Comparison of ENCODE assay signal across 11 cellular contexts in the genomic region with DNA sequence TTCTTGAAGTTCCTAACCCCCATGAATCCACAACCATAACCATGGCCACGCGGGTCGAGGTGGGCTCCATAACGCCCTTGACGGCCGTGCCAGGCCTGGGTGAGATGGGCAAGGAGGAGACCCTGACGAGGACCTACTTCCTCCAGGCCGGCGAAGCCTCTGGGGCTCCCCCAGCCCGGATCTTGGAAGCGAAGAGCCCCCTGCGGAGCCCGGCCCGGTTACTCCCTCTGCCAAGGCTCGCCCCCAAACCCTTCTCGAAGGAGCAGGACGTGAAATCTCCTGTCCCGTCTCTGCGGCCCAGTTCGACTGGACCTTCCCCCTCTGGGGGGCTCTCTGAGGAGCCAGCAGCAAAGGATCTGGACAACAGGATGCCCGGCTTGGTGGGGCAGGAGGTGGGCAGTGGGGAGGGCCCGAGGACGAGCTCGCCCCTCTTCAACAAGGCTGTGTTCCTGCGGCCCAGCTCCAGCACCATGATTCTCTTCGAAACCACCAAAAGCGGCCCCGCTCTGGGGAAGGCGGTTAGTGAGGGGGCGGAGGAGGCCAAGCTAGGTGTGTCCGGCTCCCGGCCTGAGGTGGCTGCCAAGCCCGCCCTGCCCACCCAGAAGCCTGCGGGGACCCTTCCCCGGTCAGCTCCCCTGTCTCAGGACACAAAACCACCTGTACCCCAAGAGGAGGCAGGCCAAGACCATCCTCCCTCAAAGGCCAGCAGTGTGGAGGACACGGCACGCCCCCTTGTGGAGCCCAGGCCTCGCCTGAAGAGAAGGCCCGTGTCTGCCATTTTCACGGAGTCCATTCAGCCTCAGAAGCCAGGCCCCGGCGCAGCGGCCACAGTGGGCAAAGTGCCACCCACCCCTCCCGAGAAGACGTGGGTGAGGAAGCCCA.
DNase-seq lines count a peak whose midpoint lies in the region; ATAC-seq, FAIRE-seq and TF ChIP-seq lines count a peak whose summit lies in the region.
"Had no signal": no experiment of that assay in that cellular context is flagged by ENCODE, and none has a peak within 500 bp of the region (broad histone marks: within the 10 kb centered on the region; RNA-seq: fewer than 3 reads in every experiment).

No MANE protein-coding gene starts in this region.

- peak in 1 of 2 experiments; percentile 33 for DNase-seq in Caco-2
- peak; percentile 70 for DNase-seq in Karpas-422
- no peak for DNase-seq in bronchial epithelial cell (ENCODE audit: low read depth)
- no peak for DNase-seq in kidney tubule cell (ENCODE audit: low spot score)
- no peak for DNase-seq in AG08396 (ENCODE audit: low spot score)
- no peak for DNase-seq in NCI-H187 treated with DMSO at 0.1 percent for 48 hours (lab: John Stamatoyannopoulos, UW)
- DNase-seq: KG1 had no signal

- POLR2A ChIA-PET in Caco-2 (lab: Charles Lee) = no interaction called here

- peaks cover 11% of the 10 kb centered on the region for H3K36me3 Mint-ChIP-seq in Caco-2 (ENCODE audit: insufficient read depth, unreplicated experiment)
- H3K36me3 Mint-ChIP-seq: activated naive CD4-positive, alpha-beta T cell treated with anti-CD3 and anti-CD28 coated beads, Interleukin-2, amount 50 U/mL, for 24 hours had no signal

- H4K20me1 ChIP-seq in Karpas-422 (ENCODE audit: insufficient read depth, low read depth, low read length) = no peaks in the 10 kb centered on the region

- H3K4me1 ChIP-seq in Caco-2 (peaks cover 22% of the 10 kb centered on the region), Karpas-422 (ENCODE audit: low read length) (no peaks in the 10 kb centered on the region), mesodermal cell (ENCODE audit: control insufficient read depth, insufficient read depth, low read length, poor library complexity, severe bottlenecking) (peaks cover 26% of the 10 kb centered on the region)
- H3K4me1 ChIP-seq: parathyroid adenoma had no signal

- H2AFZ ChIP-seq in Karpas-422 (ENCODE audit: low read length) = no peak overlapping the region
- H2AFZ ChIP-seq: parathyroid adenoma had no signal

- H3K27me3 ChIP-seq in Caco-2 (replicated peaks; ENCODE audit: control insufficient read depth, insufficient read depth, low read length) = no peaks in the 10 kb centered on the region
- no peaks in the 10 kb centered on the region for H3K27me3 ChIP-seq in Karpas-422 (ENCODE audit: low read length)
- H3K27me3 ChIP-seq in bronchial epithelial cell (ENCODE audit: control insufficient read depth, insufficient read depth, low read length) = no peaks in the 10 kb centered on the region

- 85 to 89% methylated on average over 37 to 40 of the region's 45 CpGs for WGBS in mesodermal cell (ENCODE audit: insufficient coverage in 2 of 2), 2 experiments

- H3K4me3 Mint-ChIP-seq in Caco-2 (ENCODE audit: unreplicated experiment) = no peak overlapping the region
- H3K4me3 Mint-ChIP-seq: activated naive CD4-positive, alpha-beta T cell treated with anti-CD3 and anti-CD28 coated beads, Interleukin-2, amount 50 U/mL, for 24 hours had no signal

- no peak for ATAC-seq in HG02885 (IDR thresholded peaks at IDR 0.05; ENCODE audit: poor library complexity, unreplicated experiment)

- BruUV-seq in Caco-2 (replicated peaks; lab: Mats Ljungman, UMichigan) = no TSS peak

- peaks cover 19% of the 10 kb centered on the region for H3K4me1 Mint-ChIP-seq in Caco-2 (ENCODE audit: low read depth, unreplicated experiment)

- H3K9ac ChIP-seq in Karpas-422 (ENCODE audit: low read length) = no peak overlapping the region
- H3K9ac ChIP-seq: parathyroid adenoma had no signal

- TF ChIP-seq CTCF in Caco-2 (IDR thresholded peaks at IDR 0.05; ENCODE audit: insufficient read depth in 1 of 2, low read depth in 1 of 2, low read length in 1 of 2, severe bottlenecking in 1 of 2, unreplicated experiment in 1 of 2) (peak; percentile 19 to 44), bronchial epithelial cell (IDR thresholded peaks at IDR 0.05; ENCODE audit: insufficient read depth, low read length, severe bottlenecking) (peak; percentile 65)

- CTCF ChIA-PET in Caco-2 (lab: Charles Lee) = interaction anchor here (1.0 kb wide), 1 partner anchor 21 kb away, joined by 4 read pairs; no protein-coding TSS in a partner anchor

- H3K27ac ChIP-seq in Karpas-422 (ENCODE audit: low read length) (no peak overlapping the region), mesodermal cell (ENCODE audit: low read depth, low read length, severe bottlenecking) (peak overlapping the region; percentile 66)
- H3K27ac ChIP-seq: parathyroid adenoma had no signal

- no peaks in the 10 kb centered on the region for H3K27me3 Mint-ChIP-seq in Caco-2 (ENCODE audit: insufficient read depth, unreplicated experiment)
- H3K27me3 Mint-ChIP-seq: activated naive CD4-positive, alpha-beta T cell treated with anti-CD3 and anti-CD28 coated beads, Interleukin-2, amount 50 U/mL, for 24 hours had no signal

- H3K36me3 ChIP-seq in Caco-2 (ENCODE audit: control insufficient read depth, insufficient read depth, low read length) (peaks cover 1% of the 10 kb centered on the region; the same call in 1 of the 2 replicates), Karpas-422 (ENCODE audit: insufficient read depth, low read length) (no peaks in the 10 kb centered on the region), bronchial epithelial cell (ENCODE audit: control insufficient read depth, insufficient read depth, low read length) (peaks cover 19% of the 10 kb centered on the region), mesodermal cell (ENCODE audit: control insufficient read depth, insufficient read depth, low read length) (peaks cover 32% of the 10 kb centered on the region)

- peak overlapping the region; percentile 64 for H3K27ac Mint-ChIP-seq in Caco-2 (ENCODE audit: unreplicated experiment)
- H3K27ac Mint-ChIP-seq: activated naive CD4-positive, alpha-beta T cell treated with anti-CD3 and anti-CD28 coated beads, Interleukin-2, amount 50 U/mL, for 24 hours had no signal

- FAIRE-seq in bronchial epithelial cell (lab: Jason Lieb, UNC) = no peak

- H3K9me2 ChIP-seq in Karpas-422 (replicated peaks; ENCODE audit: insufficient read depth, low read length) = no peaks in the 10 kb centered on the region

- no peaks in the 10 kb centered on the region for H3K9me3 ChIP-seq in Caco-2
- H3K9me3 ChIP-seq in Karpas-422 (ENCODE audit: low read length) = no peaks in the 10 kb centered on the region
- no peaks in the 10 kb centered on the region for H3K9me3 ChIP-seq in mesodermal cell (ENCODE audit: control insufficient read depth, low read length)

- intact Hi-C loops in Caco-2 (cut with micrococcal nuclease; ENCODE audit: unreplicated experiment) = loop anchor here (5.0 kb wide), 1 partner anchor 76 kb away; a partner anchor contains a TSS

- no peaks in the 10 kb centered on the region for H3K79me2 ChIP-seq in Karpas-422 (ENCODE audit: low read length)
- H3K79me2 ChIP-seq: parathyroid adenoma had no signal

- H3K4me3 ChIP-seq in Caco-2 (ENCODE audit: low read depth, low read length) (no peak overlapping the region), Karpas-422 (ENCODE audit: low read length) (no peak overlapping the region), bronchial epithelial cell (ENCODE audit: low read depth, low read length) (no peak overlapping the region), mesodermal cell (ENCODE audit: extremely low read depth, insufficient read depth, low read length, poor library complexity, severe bottlenecking) (no peak overlapping the region)

- no peaks in the 10 kb centered on the region for H3K9me3 Mint-ChIP-seq in Caco-2 (ENCODE audit: unreplicated experiment)
- H3K9me3 Mint-ChIP-seq: activated naive CD4-positive, alpha-beta T cell treated with anti-CD3 and anti-CD28 coated beads, Interleukin-2, amount 50 U/mL, for 24 hours had no signal

- H3K4me2 ChIP-seq in Karpas-422 (ENCODE audit: low read depth, low read length, poor library complexity, severe bottlenecking) = no peak overlapping the region
